In the genomic region with DNA sequence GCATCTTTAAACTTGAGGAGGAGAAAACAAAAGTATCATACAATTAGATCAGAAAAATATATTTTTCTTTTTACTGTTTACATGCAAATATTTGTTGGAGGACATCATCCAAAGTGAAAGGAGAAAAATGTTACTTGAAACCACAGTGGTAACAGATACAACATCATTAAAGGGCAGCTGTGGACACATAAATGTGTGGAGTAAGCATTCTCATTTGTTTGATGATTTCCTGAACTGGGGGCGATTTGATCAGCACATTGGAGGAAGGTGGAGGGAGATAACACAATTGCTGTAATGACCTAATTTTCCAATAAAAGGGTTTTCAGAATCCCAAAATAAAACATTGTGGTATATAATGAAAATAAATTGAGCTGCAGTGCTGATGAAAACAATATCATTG, we compare ENCODE assay signal across 27 cellular contexts.
A peak's percentile ranks its signal among the peaks of the same experiment; 100 is the strongest.
DNase-seq lines count a peak whose midpoint lies in the region; TF ChIP-seq lines count a peak whose summit lies in the region.
"Had no signal": no experiment of that assay in that cellular context is flagged by ENCODE, and none has a peak within 500 bp of the region (broad histone marks: within the 10 kb centered on the region; RNA-seq: fewer than 3 reads in every experiment).

No MANE protein-coding gene starts in this region.

- H3K4me3 Mint-ChIP-seq in chondrocyte (ENCODE audit: unreplicated experiment) (no peak overlapping the region), endodermal cell (no peak overlapping the region)
- H3K4me3 Mint-ChIP-seq: activated naive CD4-positive, alpha-beta T cell treated with anti-CD3 and anti-CD28 coated beads for 36 hours; activated T-cell treated with anti-CD3 and anti-CD28 coated beads, Interleukin-2, amount 50 U/mL, for 72 hours; CD8-positive, alpha-beta T cell; neural progenitor cell; T-helper 2 cell treated with Interferon-gamma antibody and Interleukin-4, amounts not matched to agents 5 μg/mL and 100 μg/mL, for 36 hours had no signal

- H3K27me3 Mint-ChIP-seq in chondrocyte (ENCODE audit: low read depth), result no peaks in the 10 kb centered on the region
- peaks cover 3% of the 10 kb centered on the region for H3K27me3 Mint-ChIP-seq in endodermal cell (ENCODE audit: insufficient read depth)

- H3K36me3 Mint-ChIP-seq in chondrocyte (ENCODE audit: low read depth), result no peaks in the 10 kb centered on the region
- H3K36me3 Mint-ChIP-seq in endodermal cell (ENCODE audit: low read depth), result no peaks in the 10 kb centered on the region
- H3K36me3 Mint-ChIP-seq: CD8-positive, alpha-beta T cell; neural progenitor cell had no signal

- no peak overlapping the region for H3K4me3 ChIP-seq in endodermal cell (ENCODE audit: low read length)
- H3K4me3 ChIP-seq: neural progenitor cell, prostate gland, sigmoid colon had no signal

- H3K9ac ChIP-seq in endodermal cell (ENCODE audit: extremely low read depth, low read length, poor library complexity, severe bottlenecking), result no peak overlapping the region
- H3K9ac ChIP-seq: KMS-11, neural progenitor cell had no signal

- no peaks in the 10 kb centered on the region for H3K9me3 Mint-ChIP-seq in chondrocyte (ENCODE audit: low read depth)
- peaks cover 15% of the 10 kb centered on the region for H3K9me3 Mint-ChIP-seq in endodermal cell
- H3K9me3 Mint-ChIP-seq: activated naive CD4-positive, alpha-beta T cell treated with anti-CD3 and anti-CD28 coated beads for 36 hours; activated T-cell treated with anti-CD3 and anti-CD28 coated beads, Interleukin-2, amount 50 U/mL, for 72 hours; CD8-positive, alpha-beta T cell; T-helper 2 cell treated with Interferon-gamma antibody and Interleukin-4, amounts not matched to agents 5 μg/mL and 100 μg/mL, for 36 hours had no signal

- peaks cover 18% of the 10 kb centered on the region for H3K27me3 ChIP-seq in endodermal cell (ENCODE audit: control insufficient read depth, insufficient read depth, low read length, poor library complexity, severe bottlenecking)
- H3K27me3 ChIP-seq: neural progenitor cell, sigmoid colon had no signal

- DNase-seq in NCI-H345 (lab: John Stamatoyannopoulos, UW), result peak; percentile 1
- no peak for DNase-seq in NCI-H345 treated with DMSO at 0.1 percent for 48 hours (lab: John Stamatoyannopoulos, UW; ENCODE audit: unreplicated experiment)
- peak; percentile 31 for DNase-seq in NCI-H748 treated with DMSO at 0.1 percent for 48 hours (lab: John Stamatoyannopoulos, UW)
- peak; percentile 17 for DNase-seq in fibroblast of gingiva (ENCODE audit: low read depth)
- no peak for DNase-seq in chondrocyte (ENCODE audit: low spot score)
- DNase-seq in germinal center (ENCODE audit: low spot score), result no peak
- no peak for DNase-seq in endodermal cell
- no peak for DNase-seq in AML-193 (lab: John Stamatoyannopoulos, UW)
- DNase-seq: activated CD4-positive, alpha-beta T cell treated with anti-CD3 and anti-CD28 coated beads for 48 hours; activated naive CD4-positive, alpha-beta T cell treated with anti-CD3 and anti-CD28 coated beads for 36 hours; activated T-cell treated with anti-CD3 and anti-CD28 coated beads, Interleukin-2, amount 50 U/mL, for 72 hours; amygdala; CD8-positive, alpha-beta T cell; cortex of kidney; DMS79; H7; head of caudate nucleus; PC-3; Right ventricle myocardium superior; sigmoid colon; stimulated activated CD8-positive, alpha-beta memory T cell treated with anti-CD3 and anti-CD28 coated beads, Interleukin-4, amount 100 ng/mL, for 48 hours; trophoblast cell had no signal

- peaks cover 11% of the 10 kb centered on the region for H3K4me1 Mint-ChIP-seq in chondrocyte (ENCODE audit: low read depth)
- H3K4me1 Mint-ChIP-seq in endodermal cell, result peaks cover 5% of the 10 kb centered on the region

- H3K27ac ChIP-seq in endodermal cell (ENCODE audit: low read depth, low read length), result no peak overlapping the region
- H3K27ac ChIP-seq: KMS-11, neural progenitor cell, prostate gland, sigmoid colon, VCaP had no signal

- TF ChIP-seq CTCF in chondrocyte (IDR thresholded peaks at IDR 0.05), result no peak
- no peak for TF ChIP-seq CTCF in endodermal cell (conservative IDR thresholded peaks at IDR 0.05)

- H3K9me3 ChIP-seq in endodermal cell (ENCODE audit: control insufficient read depth, low read length), result peaks cover 11% of the 10 kb centered on the region
- H3K9me3 ChIP-seq: prostate gland, sigmoid colon had no signal

- no peak overlapping the region for H3K27ac Mint-ChIP-seq in chondrocyte (ENCODE audit: unreplicated experiment)
- no peak overlapping the region for H3K27ac Mint-ChIP-seq in endodermal cell
- H3K27ac Mint-ChIP-seq: activated naive CD4-positive, alpha-beta T cell treated with anti-CD3 and anti-CD28 coated beads for 36 hours; activated T-cell treated with anti-CD3 and anti-CD28 coated beads, Interleukin-2, amount 50 U/mL, for 72 hours; CD8-positive, alpha-beta T cell; neural progenitor cell; T-helper 2 cell treated with Interferon-gamma antibody and Interleukin-4, amounts not matched to agents 5 μg/mL and 100 μg/mL, for 36 hours had no signal

- H3K36me3 ChIP-seq in endodermal cell (ENCODE audit: control insufficient read depth, insufficient read depth, low read length), result no peaks in the 10 kb centered on the region
- H3K36me3 ChIP-seq: neural progenitor cell, prostate gland, sigmoid colon had no signal

- H3K4me1 ChIP-seq in endodermal cell (ENCODE audit: control insufficient read depth, insufficient read depth, low read length), result no peaks in the 10 kb centered on the region
- H3K4me1 ChIP-seq: neural progenitor cell, prostate gland had no signal

- WGBS in endodermal cell (ENCODE audit: insufficient coverage in 1 of 2, insufficient read length in 1 of 2), 2 experiments, result 79 to 100% methylated on average over 1 of the region's 1 CpG

Comparison
In these comparisons a context has a peak if more than half of its experiments do, and no peak if none do; other contexts are left out.
1. DNase-seq: peak in NCI-H345 (single experiment), NCI-H748 treated with DMSO at 0.1 percent for 48 hours (single experiment) and fibroblast of gingiva (single experiment); none in NCI-H345 treated with DMSO at 0.1 percent for 48 hours (single experiment), chondrocyte (single experiment), germinal center (single experiment), endodermal cell (single experiment) and AML-193 (0 of 2).